In genomic region chr6:161215193-161215592, GRCh38 we compare ENCODE assay signal across 12 cellular contexts. TPM values are rescaled to one million over a fixed set of nuclear protein-coding genes. Genes with fewer than 3 reads are reported as not detected.
DNase-seq lines count a peak whose midpoint lies in the region; ATAC-seq and TF ChIP-seq lines count a peak whose summit lies in the region.
"Had no signal": no experiment of that assay in that cellular context is flagged by ENCODE, and none has a peak within 500 bp of the region (broad histone marks: within the 10 kb centered on the region; RNA-seq: fewer than 3 reads in every experiment).

No MANE protein-coding gene starts in this region.

- H3K9me3 Mint-ChIP-seq in endodermal cell (peaks cover 77% of the 10 kb centered on the region), mesothelial cell of epicardium (peaks cover 50% of the 10 kb centered on the region)

- TF ChIP-seq CTCF in endodermal cell (conservative IDR thresholded peaks at IDR 0.05) (no peak), osteoblast (IDR thresholded peaks at IDR 0.05; ENCODE audit: extremely low read depth, low read depth, low read length) (no peak), mesothelial cell of epicardium (IDR thresholded peaks at IDR 0.05; ENCODE audit: unreplicated experiment) (no peak)

- peak overlapping the region; percentile 42 for H2AFZ ChIP-seq in osteoblast (ENCODE audit: low read length)
- H2AFZ ChIP-seq: GM23338 had no signal

- DNase-seq in EL (peak; percentile 57), RKO (ENCODE audit: low spot score) (peak; percentile 32), endodermal cell (no peak), osteoblast (ENCODE audit: insufficient read length, low spot score, missing footprints) (peak; percentile 92), NCI-H2081 treated with DMSO at 0.1 percent for 48 hours (lab: John Stamatoyannopoulos, UW) (no peak), mesothelial cell of epicardium (ENCODE audit: low spot score in 2 of 2, unreplicated experiment in 2 of 2) (no peak), DMS 273 (lab: John Stamatoyannopoulos, UW; ENCODE audit: unreplicated experiment) (no peak)
- DNase-seq: activated CD8-positive, alpha-beta memory T cell treated with anti-CD3 and anti-CD28 coated beads, Interleukin-2, amount 50 U/mL, for 48 hours; CD8-positive, alpha-beta memory T cell; KBM-7 had no signal

- H3K36me3 ChIP-seq in endodermal cell (ENCODE audit: control insufficient read depth, insufficient read depth, low read length) = peaks cover 72% of the 10 kb centered on the region
- H3K36me3 ChIP-seq in osteoblast (ENCODE audit: insufficient read depth, low read length) = no peaks in the 10 kb centered on the region

- H3K4me1 ChIP-seq in endodermal cell (ENCODE audit: control insufficient read depth, insufficient read depth, low read length) = no peaks in the 10 kb centered on the region
- H3K4me1 ChIP-seq in osteoblast (ENCODE audit: insufficient read depth, low read length) = peaks cover 15% of the 10 kb centered on the region

- H3K36me3 Mint-ChIP-seq in endodermal cell (ENCODE audit: low read depth) (peaks cover 83% of the 10 kb centered on the region), mesothelial cell of epicardium (peaks cover 51% of the 10 kb centered on the region)

- 94 to 96% methylated on average over 3 to 4 of the region's 4 CpGs for WGBS in endodermal cell (ENCODE audit: insufficient coverage in 1 of 2, insufficient read length in 1 of 2), 2 experiments

- H3K27me3 Mint-ChIP-seq in endodermal cell (ENCODE audit: insufficient read depth) (no peaks in the 10 kb centered on the region), mesothelial cell of epicardium (ENCODE audit: low read depth) (no peaks in the 10 kb centered on the region)
- H3K27me3 Mint-ChIP-seq: CD8-positive, alpha-beta memory T cell had no signal

- peaks cover 3% of the 10 kb centered on the region for H3K79me2 ChIP-seq in osteoblast (ENCODE audit: insufficient read depth, low read length)

- H3K4me1 Mint-ChIP-seq in endodermal cell (no peaks in the 10 kb centered on the region), mesothelial cell of epicardium (no peaks in the 10 kb centered on the region)
- H3K4me1 Mint-ChIP-seq: CD8-positive, alpha-beta memory T cell; GM23338 had no signal

- no peaks in the 10 kb centered on the region for H3K27me3 ChIP-seq in endodermal cell (ENCODE audit: control insufficient read depth, insufficient read depth, low read length, poor library complexity, severe bottlenecking)
- no peaks in the 10 kb centered on the region for H3K27me3 ChIP-seq in osteoblast (ENCODE audit: insufficient read depth, low read length)

- no peak for ATAC-seq in HG02798 (IDR thresholded peaks at IDR 0.05; ENCODE audit: poor library complexity, unreplicated experiment)
- ATAC-seq: GM23338 had no signal

- peak overlapping the region; percentile 55 for H3K4me3 ChIP-seq in endodermal cell (ENCODE audit: low read length)
- no peak overlapping the region for H3K4me3 ChIP-seq in osteoblast (ENCODE audit: insufficient read depth, low read length)
- H3K4me3 ChIP-seq: GM23338 had no signal

- no peak overlapping the region for H3K9ac ChIP-seq in endodermal cell (ENCODE audit: extremely low read depth, low read length, poor library complexity, severe bottlenecking)

- H3K9me3 ChIP-seq in endodermal cell (ENCODE audit: control insufficient read depth, low read length) (peaks cover 87% of the 10 kb centered on the region), osteoblast (ENCODE audit: low read depth, low read length) (no peaks in the 10 kb centered on the region)

- H3K4me3 Mint-ChIP-seq in endodermal cell (no peak overlapping the region), mesothelial cell of epicardium (no peak overlapping the region)
- H3K4me3 Mint-ChIP-seq: CD8-positive, alpha-beta memory T cell; GM23338 had no signal

- H3K27ac ChIP-seq in endodermal cell (ENCODE audit: low read depth, low read length) = no peak overlapping the region
- H3K27ac ChIP-seq in osteoblast (ENCODE audit: low read depth, low read length) = peak overlapping the region; percentile 86

- no peaks in the 10 kb centered on the region for H4K20me1 ChIP-seq in osteoblast (ENCODE audit: insufficient read depth, low read length)

- H3K4me2 ChIP-seq in osteoblast (ENCODE audit: insufficient read depth, low read length) = peak overlapping the region; percentile 20
- H3K4me2 ChIP-seq: GM23338 had no signal

- H3K27ac Mint-ChIP-seq in endodermal cell (no peak overlapping the region), mesothelial cell of epicardium (no peak overlapping the region)
- H3K27ac Mint-ChIP-seq: CD8-positive, alpha-beta memory T cell; GM23338 had no signal

RNA-seq across cellular contexts. Expression of gene AGPAT4, which starts 58.7 kb away (rescaled TPM):
- 10 to 100 TPM; 61.0 to 61.1 TPM for total RNA-seq in endodermal cell
- polyA plus RNA-seq in endodermal cell (2013, experiment 1 of 2) = 33.8 TPM
- 30.0 TPM for polyA plus RNA-seq in endodermal cell (2013, experiment 2 of 2)
- 13.8 and 16.8 TPM in 2 replicates for total RNA-seq in osteoblast
- total RNA-seq in mesothelial cell of epicardium = 21.5 to 23.9 TPM (median 23.7 TPM) in 3 replicates

Comparison
In these comparisons a context has a peak if more than half of its experiments do, and no peak if none do; other contexts are left out.
1. DNase-seq: peak in EL (single experiment), RKO (single experiment) and osteoblast (single experiment); none in endodermal cell (single experiment), NCI-H2081 treated with DMSO at 0.1 percent for 48 hours (single experiment), mesothelial cell of epicardium (0 of 2) and DMS 273 (single experiment).